ENCODE assay signal across 26 cellular contexts in genomic region chr20:21238400-21238799, GRCh38.
DNase-seq lines count a peak whose midpoint lies in the region; ATAC-seq and TF ChIP-seq lines count a peak whose summit lies in the region.
"Had no signal": no experiment of that assay in that cellular context is flagged by ENCODE, and none has a peak within 500 bp of the region (broad histone marks: within the 10 kb centered on the region; RNA-seq: fewer than 3 reads in every experiment).

No MANE protein-coding gene starts in this region.

- H3K27me3 Mint-ChIP-seq in activated naive CD8-positive, alpha-beta T cell treated with anti-CD3 and anti-CD28 coated beads, Interleukin-2, amount 10 ng/mL, durations not matched to agents 7 days and 5 days = no peaks in the 10 kb centered on the region
- no peaks in the 10 kb centered on the region for H3K27me3 Mint-ChIP-seq in activated naive CD8-positive, alpha-beta T cell treated with anti-CD3 and anti-CD28 coated beads, Interleukin-2, amount 50 U/mL, for 24 hours
- H3K27me3 Mint-ChIP-seq: CD8-positive, alpha-beta memory T cell had no signal

- no peaks in the 10 kb centered on the region for H3K9me3 ChIP-seq in SK-N-MC (ENCODE audit: low read depth, low read length)
- no peaks in the 10 kb centered on the region for H3K9me3 ChIP-seq in parathyroid adenoma (ENCODE audit: control insufficient read depth, low read length)
- H3K9me3 ChIP-seq: BE2C, HAP-1, Peyer's patch had no signal

- peaks cover 8% of the 10 kb centered on the region for H3K4me1 ChIP-seq in parathyroid adenoma
- H3K4me1 ChIP-seq: BE2C, Peyer's patch had no signal

- H2AFZ ChIP-seq in parathyroid adenoma = no peak overlapping the region
- H2AFZ ChIP-seq: GM23338 had no signal

- H3K27ac Mint-ChIP-seq in activated naive CD8-positive, alpha-beta T cell treated with anti-CD3 and anti-CD28 coated beads, Interleukin-2, amount 10 ng/mL, durations not matched to agents 7 days and 5 days = peak overlapping the region; percentile 40
- no peak overlapping the region for H3K27ac Mint-ChIP-seq in activated naive CD8-positive, alpha-beta T cell treated with anti-CD3 and anti-CD28 coated beads, Interleukin-2, amount 50 U/mL, for 24 hours
- H3K27ac Mint-ChIP-seq: CD14-positive monocyte, GM23338 had no signal

- no peaks in the 10 kb centered on the region for H3K36me3 Mint-ChIP-seq in activated naive CD8-positive, alpha-beta T cell treated with anti-CD3 and anti-CD28 coated beads, Interleukin-2, amount 10 ng/mL, durations not matched to agents 7 days and 5 days
- no peaks in the 10 kb centered on the region for H3K36me3 Mint-ChIP-seq in activated naive CD8-positive, alpha-beta T cell treated with anti-CD3 and anti-CD28 coated beads, Interleukin-2, amount 50 U/mL, for 24 hours (ENCODE audit: low read depth)

- DNase-seq in activated naive CD8-positive, alpha-beta T cell treated with anti-CD3 and anti-CD28 coated beads, Interleukin-2, amount 10 ng/mL, durations not matched to agents 7 days and 5 days = no peak
- no peak for DNase-seq in activated naive CD8-positive, alpha-beta T cell treated with anti-CD3 and anti-CD28 coated beads, Interleukin-2, amount 50 U/mL, for 24 hours
- DNase-seq in SK-N-MC (ENCODE audit: low read depth, low spot score) (no peak), left cardiac atrium (peak; percentile 37)
- DNase-seq: 8988T; ACHN; BE2C; CD8-positive, alpha-beta memory T cell; DMS 273 treated with DMSO at 0.1 percent for 48 hours; DND-41; Karpas-422; NCI-H1092 treated with DMSO at 0.1 percent for 48 hours; NCI-H1436 treated with DMSO at 0.1 percent for 48 hours; NCI-H187 treated with DMSO at 0.1 percent for 48 hours; NCI-H446 treated with DMSO at 0.1 percent for 48 hours; NCI-H526; Peyer's patch had no signal

- POLR2A ChIA-PET in activated naive CD8-positive, alpha-beta T cell treated with anti-CD3 and anti-CD28 coated beads, Interleukin-2, amount 10 ng/mL, durations not matched to agents 7 days and 5 days (lab: Charles Lee) = no interaction called here

- H3K9me3 Mint-ChIP-seq in activated naive CD8-positive, alpha-beta T cell treated with anti-CD3 and anti-CD28 coated beads, Interleukin-2, amount 10 ng/mL, durations not matched to agents 7 days and 5 days = no peaks in the 10 kb centered on the region
- no peaks in the 10 kb centered on the region for H3K9me3 Mint-ChIP-seq in activated naive CD8-positive, alpha-beta T cell treated with anti-CD3 and anti-CD28 coated beads, Interleukin-2, amount 50 U/mL, for 24 hours
- H3K9me3 Mint-ChIP-seq: CD8-positive, alpha-beta memory T cell; GM23338 had no signal

- H3K4me3 ChIP-seq in SK-N-MC (no peak overlapping the region), parathyroid adenoma (ENCODE audit: low read depth, low read length) (no peak overlapping the region)
- H3K4me3 ChIP-seq: GM23338, HAP-1, Peyer's patch had no signal

- intact Hi-C loops in left cardiac atrium (cut with DNase I) = loop anchor here (5.0 to 10.0 kb wide), 3 partner anchors 59 to 264 kb away; no protein-coding TSS in a partner anchor

- H3K36me3 ChIP-seq in SK-N-MC (ENCODE audit: insufficient read depth, low read length) = no peaks in the 10 kb centered on the region
- no peaks in the 10 kb centered on the region for H3K36me3 ChIP-seq in parathyroid adenoma (ENCODE audit: control insufficient read depth, insufficient read depth, low read length)
- H3K36me3 ChIP-seq: BE2C, HAP-1 had no signal

- H3K79me2 ChIP-seq in parathyroid adenoma = no peaks in the 10 kb centered on the region

- no peak for ATAC-seq in activated naive CD8-positive, alpha-beta T cell treated with anti-CD3 and anti-CD28 coated beads, Interleukin-2, amount 10 ng/mL, durations not matched to agents 7 days and 5 days (ENCODE audit: low read depth)
- no peak for ATAC-seq in activated naive CD8-positive, alpha-beta T cell treated with anti-CD3 and anti-CD28 coated beads, Interleukin-2, amount 50 U/mL, for 24 hours
- ATAC-seq in left cardiac atrium = peak; percentile 83 to 87
- no peak for ATAC-seq in GM19397 (IDR thresholded peaks at IDR 0.05; ENCODE audit: unreplicated experiment)
- ATAC-seq in HG03045 (IDR thresholded peaks at IDR 0.05; ENCODE audit: unreplicated experiment) = no peak
- ATAC-seq in GM18868 (IDR thresholded peaks at IDR 0.05; ENCODE audit: unreplicated experiment) = no peak
- ATAC-seq: GM23338, HepG2, SK-N-SH treated with all-trans-retinoic acid at 6 μM for 48 hours had no signal

- no peak for TF ChIP-seq CTCF in parathyroid adenoma (IDR thresholded peaks at IDR 0.05)

- no peaks in the 10 kb centered on the region for H3K27me3 ChIP-seq in parathyroid adenoma (ENCODE audit: control insufficient read depth, insufficient read depth, low read length)
- H3K27me3 ChIP-seq: BE2C, Peyer's patch had no signal

- no peak overlapping the region for H3K4me3 Mint-ChIP-seq in activated naive CD8-positive, alpha-beta T cell treated with anti-CD3 and anti-CD28 coated beads, Interleukin-2, amount 10 ng/mL, durations not matched to agents 7 days and 5 days
- H3K4me3 Mint-ChIP-seq in activated naive CD8-positive, alpha-beta T cell treated with anti-CD3 and anti-CD28 coated beads, Interleukin-2, amount 50 U/mL, for 24 hours = no peak overlapping the region
- H3K4me3 Mint-ChIP-seq: CD14-positive monocyte; CD8-positive, alpha-beta memory T cell; GM23338 had no signal

- H3K27ac ChIP-seq in SK-N-MC = peak overlapping the region; percentile 35; the same call in 1 of the 2 replicates
- H3K27ac ChIP-seq in parathyroid adenoma = peak overlapping the region; percentile 22
- H3K27ac ChIP-seq: Peyer's patch had no signal

- no peak overlapping the region for H3K9ac ChIP-seq in SK-N-MC (ENCODE audit: insufficient read length)
- H3K9ac ChIP-seq in parathyroid adenoma = no peak overlapping the region

- peaks cover 2% of the 10 kb centered on the region for H3K4me1 Mint-ChIP-seq in activated naive CD8-positive, alpha-beta T cell treated with anti-CD3 and anti-CD28 coated beads, Interleukin-2, amount 10 ng/mL, durations not matched to agents 7 days and 5 days
- H3K4me1 Mint-ChIP-seq in activated naive CD8-positive, alpha-beta T cell treated with anti-CD3 and anti-CD28 coated beads, Interleukin-2, amount 50 U/mL, for 24 hours = peaks cover 2% of the 10 kb centered on the region

- H3K4me2 ChIP-seq in parathyroid adenoma (ENCODE audit: low read length) = no peak overlapping the region
- H3K4me2 ChIP-seq: GM23338 had no signal

Comparison
In these comparisons a context has a peak if more than half of its experiments do, and no peak if none do; other contexts are left out.
1. ATAC-seq: peak in left cardiac atrium (2 of 2); none in activated naive CD8-positive, alpha-beta T cell treated with anti-CD3 and anti-CD28 coated beads, Interleukin-2, amount 10 ng/mL, durations not matched to agents 7 days and 5 days (single experiment), activated naive CD8-positive, alpha-beta T cell treated with anti-CD3 and anti-CD28 coated beads, Interleukin-2, amount 50 U/mL, for 24 hours (single experiment), GM19397 (single experiment), HG03045 (single experiment) and GM18868 (single experiment).